In genomic region chr18:58216071-58216471, GRCh38 we compare ENCODE assay signal across 10 cellular contexts.
DNase-seq lines count a peak whose midpoint lies in the region; ATAC-seq, FAIRE-seq and TF ChIP-seq lines count a peak whose summit lies in the region.
"Had no signal": no experiment of that assay in that cellular context is flagged by ENCODE, and none has a peak within 500 bp of the region (broad histone marks: within the 10 kb centered on the region; RNA-seq: fewer than 3 reads in every experiment).

No MANE protein-coding gene starts in this region.

- DNase-seq in Right ventricle myocardium superior = no peak
- DNase-seq in Right ventricle myocardium inferior (ENCODE audit: missing footprints) = no peak
- DNase-seq in RCC 7860 (ENCODE audit: low spot score) = peak; percentile 33
- no peak for DNase-seq in right cardiac atrium
- no peak for DNase-seq in upper lobe of right lung
- no peak for DNase-seq in CD4-positive, alpha-beta memory T cell
- DNase-seq in natural killer cell = no peak
- DNase-seq: NCI-H1417 had no signal

- ATAC-seq in Right ventricle myocardium superior (ENCODE audit: poor library complexity) (peak; percentile 62), Right ventricle myocardium inferior (no peak), right cardiac atrium (peak; percentile 39 to 44), upper lobe of right lung (peak; percentile 79), HG03135 (IDR thresholded peaks at IDR 0.05; ENCODE audit: unreplicated experiment) (no peak), natural killer cell (no peak)

- H3K9me3 Mint-ChIP-seq in CD4-positive, alpha-beta memory T cell = no peaks in the 10 kb centered on the region
- no peaks in the 10 kb centered on the region for H3K9me3 Mint-ChIP-seq in natural killer cell

- no peak overlapping the region for H3K4me3 ChIP-seq in right cardiac atrium (ENCODE audit: low read length)
- no peak overlapping the region for H3K4me3 ChIP-seq in upper lobe of right lung
- H3K4me3 ChIP-seq in CD4-positive, alpha-beta memory T cell (ENCODE audit: low read length in 2 of 2) = no peak overlapping the region

- H3K27me3 Mint-ChIP-seq in CD4-positive, alpha-beta memory T cell = peaks cover 6% of the 10 kb centered on the region in 2 donors
- H3K27me3 Mint-ChIP-seq in natural killer cell (ENCODE audit: low read depth in 2 of 2) = peaks cover 8 to 55% of the 10 kb centered on the region in 2 donors

- no peak overlapping the region for H3K4me3 Mint-ChIP-seq in CD4-positive, alpha-beta memory T cell
- no peak overlapping the region for H3K4me3 Mint-ChIP-seq in natural killer cell

- H3K9me3 ChIP-seq in right cardiac atrium (ENCODE audit: control insufficient read depth, low read length) = no peaks in the 10 kb centered on the region
- H3K9me3 ChIP-seq in upper lobe of right lung = no peaks in the 10 kb centered on the region
- H3K9me3 ChIP-seq in CD4-positive, alpha-beta memory T cell (ENCODE audit: control insufficient read depth in 1 of 2, low read length in 2 of 2) = no peaks in the 10 kb centered on the region
- H3K9me3 ChIP-seq: neutrophil had no signal

- no peak for TF ChIP-seq CTCF in upper lobe of right lung (IDR thresholded peaks at IDR 0.05)
- no peak for TF ChIP-seq CTCF in natural killer cell (IDR thresholded peaks at IDR 0.05)

- H3K27ac ChIP-seq in right cardiac atrium (ENCODE audit: low read length) (no peak overlapping the region), upper lobe of right lung (no peak overlapping the region)
- no peak overlapping the region for H3K27ac ChIP-seq in CD4-positive, alpha-beta memory T cell (ENCODE audit: low read depth, low read length)
- H3K27ac ChIP-seq: neutrophil had no signal

- H3K27me3 ChIP-seq in right cardiac atrium (ENCODE audit: control insufficient read depth, insufficient read depth) (no peaks in the 10 kb centered on the region), upper lobe of right lung (no peaks in the 10 kb centered on the region)
- no peaks in the 10 kb centered on the region for H3K27me3 ChIP-seq in CD4-positive, alpha-beta memory T cell (ENCODE audit: insufficient read depth, low read length)

- FAIRE-seq in RCC 7860 (lab: Jason Lieb, UNC) = no peak

- CTCF ChIA-PET in CD4-positive, alpha-beta memory T cell (lab: Charles Lee; ENCODE audit: partially characterized antibody) = no interaction called here

- intact Hi-C loops in Right ventricle myocardium superior (cut with DNase I) (no loop called here), Right ventricle myocardium inferior (cut with DNase I) (no loop called here), right cardiac atrium (cut with DNase I) (no loop called here), upper lobe of right lung (cut with DNase I) (no loop called here), natural killer cell (cut with micrococcal nuclease) (no loop called here)
- intact Hi-C loops in CD4-positive, alpha-beta memory T cell (cut with micrococcal nuclease) = no loop called here

- H3K36me3 ChIP-seq in upper lobe of right lung = no peaks in the 10 kb centered on the region
- H3K36me3 ChIP-seq in CD4-positive, alpha-beta memory T cell (ENCODE audit: insufficient read depth, low read length) = no peaks in the 10 kb centered on the region
- H3K36me3 ChIP-seq: neutrophil had no signal

- 58% methylated on average over 3 of the region's 3 CpGs for WGBS in right cardiac atrium

- H3K4me1 ChIP-seq in right cardiac atrium (ENCODE audit: control insufficient read depth, insufficient read depth, low read length) (no peaks in the 10 kb centered on the region), upper lobe of right lung (peaks cover 16% of the 10 kb centered on the region)
- H3K4me1 ChIP-seq in CD4-positive, alpha-beta memory T cell (ENCODE audit: insufficient read depth, low read length) = peaks cover 16% of the 10 kb centered on the region

- POLR2A ChIA-PET in CD4-positive, alpha-beta memory T cell (lab: Charles Lee; ENCODE audit: partially characterized antibody) = no interaction called here

- peaks cover 9 to 23% (median 15%) of the 10 kb centered on the region in 4 donors for H3K4me1 Mint-ChIP-seq in CD4-positive, alpha-beta memory T cell
- H3K4me1 Mint-ChIP-seq in natural killer cell = peaks cover 16 to 18% of the 10 kb centered on the region in 2 donors

- peak overlapping the region in 1 of 7 donors; percentile 34 for H3K27ac Mint-ChIP-seq in CD4-positive, alpha-beta memory T cell
- no peak overlapping the region for H3K27ac Mint-ChIP-seq in natural killer cell

- no peaks in the 10 kb centered on the region for H3K36me3 Mint-ChIP-seq in CD4-positive, alpha-beta memory T cell
- no peaks in the 10 kb centered on the region for H3K36me3 Mint-ChIP-seq in natural killer cell

Comparison
In these comparisons a context has a peak if more than half of its experiments do, and no peak if none do; other contexts are left out.
1. ATAC-seq: peak in Right ventricle myocardium superior (single experiment), right cardiac atrium (2 of 2) and upper lobe of right lung (single experiment); none in Right ventricle myocardium inferior (single experiment), HG03135 (single experiment) and natural killer cell (0 of 3).